Comparison of ENCODE assay signal across 15 cellular contexts in genomic region chr20:25321262-25321831, GRCh38.
A peak's percentile ranks its signal among the peaks of the same experiment; 100 is the strongest.
DNase-seq lines count a peak whose midpoint lies in the region; ATAC-seq and TF ChIP-seq lines count a peak whose summit lies in the region.
"Had no signal": no experiment of that assay in that cellular context is flagged by ENCODE, and none has a peak within 500 bp of the region (broad histone marks: within the 10 kb centered on the region; RNA-seq: fewer than 3 reads in every experiment).

No MANE protein-coding gene starts in this region.

- no peak overlapping the region for H2BK120ac ChIP-seq in neuronal stem cell (ENCODE audit: low read depth, low read length)

- H2BK12ac ChIP-seq in neuronal stem cell (ENCODE audit: low read length) = no peak overlapping the region

- no peak overlapping the region for H2AK5ac ChIP-seq in neuronal stem cell (ENCODE audit: low read depth, low read length)

- H4K20me1 ChIP-seq in SK-N-SH (ENCODE audit: insufficient read depth) (no peaks in the 10 kb centered on the region), MM.1S (ENCODE audit: insufficient read depth, low read length) (no peaks in the 10 kb centered on the region)

- TF ChIP-seq EP300 in SK-N-SH (IDR thresholded peaks at IDR 0.05; ENCODE audit: borderline replicate concordance in 1 of 2, low read depth in 1 of 2, low read length in 1 of 2) = no peak

- peaks cover 6% of the 10 kb centered on the region for H3K79me1 ChIP-seq in neuronal stem cell (ENCODE audit: low read depth, low read length)

- peaks cover 0 to 26% of the 10 kb centered on the region in 2 experiments; a peak in 2 of 4 replicates for H3K4me1 ChIP-seq in SK-N-SH (ENCODE audit: control insufficient read depth in 1 of 2, insufficient read depth in 2 of 2, low read depth in 1 of 2, low read length in 1 of 2)
- peaks cover 49% of the 10 kb centered on the region for H3K4me1 ChIP-seq in MM.1S (ENCODE audit: low read length)
- H3K4me1 ChIP-seq in colonic mucosa = peaks cover 4% of the 10 kb centered on the region
- H3K4me1 ChIP-seq in neuronal stem cell (ENCODE audit: control insufficient read depth in 2 of 2, insufficient read depth in 1 of 2, low read depth in 1 of 2, low read length in 2 of 2) = peaks cover 0 to 3% of the 10 kb centered on the region in 2 donors
- H3K4me1 ChIP-seq: Caco-2 had no signal

- intact Hi-C loops in colonic mucosa (cut with DNase I) = no loop called here

- H4K8ac ChIP-seq in neuronal stem cell (ENCODE audit: low read depth, low read length) = peak overlapping the region; percentile 99

- peak overlapping the region; percentile 23 for H3K14ac ChIP-seq in neuronal stem cell (ENCODE audit: low read length)

- DNase-seq in SK-N-SH (no peak), MM.1S (no peak), colonic mucosa (peak; percentile 13), neuronal stem cell (ENCODE audit: low spot score) (no peak), A172 (ENCODE audit: low spot score) (no peak), GF-D8 (lab: John Stamatoyannopoulos, UW) (no peak)
- DNase-seq: activated CD4-positive, alpha-beta T cell treated with anti-CD3 and anti-CD28 coated beads for 4 hours; activated naive CD4-positive, alpha-beta T cell treated with anti-CD3 and anti-CD28 coated beads for 36 hours; Caco-2; cerebellar nuclear complex; thyroid gland had no signal

- no peaks in the 10 kb centered on the region; the same call in 1 of the 2 replicates for H3K79me2 ChIP-seq in SK-N-SH (ENCODE audit: insufficient read depth)
- H3K79me2 ChIP-seq in MM.1S (ENCODE audit: low read length) = peaks cover 83% of the 10 kb centered on the region

- peaks cover 5 to 10% of the 10 kb centered on the region in 2 experiments for H3K36me3 ChIP-seq in SK-N-SH (replicated peaks in 1 of 2; ENCODE audit: control insufficient read depth in 1 of 2, insufficient read depth in 2 of 2, low read length in 1 of 2)
- no peaks in the 10 kb centered on the region; the same call in 1 of the 2 replicates for H3K36me3 ChIP-seq in MM.1S (replicated peaks; ENCODE audit: insufficient read depth, low read length)
- H3K36me3 ChIP-seq in colonic mucosa = no peaks in the 10 kb centered on the region
- peaks cover 14 to 39% of the 10 kb centered on the region in 2 donors for H3K36me3 ChIP-seq in neuronal stem cell (replicated peaks in 1 of 2; ENCODE audit: control insufficient read depth in 2 of 2, insufficient read depth in 2 of 2, low read length in 2 of 2)
- H3K36me3 ChIP-seq: ovary had no signal

- H3F3A ChIP-seq in SK-N-SH (replicated peaks; ENCODE audit: insufficient read depth) (no peaks in the 10 kb centered on the region), MM.1S (ENCODE audit: insufficient read depth, low read length) (peaks cover 26% of the 10 kb centered on the region)

- H2BK5ac ChIP-seq in neuronal stem cell (ENCODE audit: low read length) = no peak overlapping the region

- H3K9ac ChIP-seq in SK-N-SH = no peak overlapping the region
- no peak overlapping the region for H3K9ac ChIP-seq in MM.1S (ENCODE audit: low read length)
- no peak overlapping the region for H3K9ac ChIP-seq in colonic mucosa (ENCODE audit: low read depth in 2 of 2, low read length in 2 of 2)
- H3K9ac ChIP-seq in neuronal stem cell (ENCODE audit: low read depth, low read length, poor library complexity) = peak overlapping the region; percentile 15

- no peaks in the 10 kb centered on the region for H3K27me3 ChIP-seq in SK-N-SH (ENCODE audit: insufficient read depth)
- no peaks in the 10 kb centered on the region for H3K27me3 ChIP-seq in MM.1S (replicated peaks; ENCODE audit: insufficient read depth, low read length)
- H3K27me3 ChIP-seq in colonic mucosa = no peaks in the 10 kb centered on the region
- peaks cover 0 to 2% (median 0%) of the 10 kb centered on the region in 3 experiments for H3K27me3 ChIP-seq in neuronal stem cell (ENCODE audit: control insufficient read depth in 3 of 3, insufficient read depth in 3 of 3, low read depth in 1 of 3, low read length in 3 of 3)
- H3K27me3 ChIP-seq: ovary, thyroid gland had no signal

- H2BK15ac ChIP-seq in neuronal stem cell (ENCODE audit: low read length) = no peak overlapping the region

- H2AFZ ChIP-seq in SK-N-SH (ENCODE audit: low read depth) = no peak overlapping the region
- H2AFZ ChIP-seq in MM.1S (ENCODE audit: low read length) = no peak overlapping the region
- no peak overlapping the region for H2AFZ ChIP-seq in neuronal stem cell (ENCODE audit: low read length)

- no peak overlapping the region for H4K91ac ChIP-seq in neuronal stem cell (ENCODE audit: low read depth, low read length, poor library complexity)

- POLR2A ChIA-PET in SK-N-SH (lab: Yijun Ruan, JAX) = interaction anchor here (0.7 kb wide), 1 partner anchor 76 kb away, joined by 3 read pairs; no protein-coding TSS in a partner anchor

- no peak overlapping the region; a peak in 2 of 4 replicates for H3K27ac ChIP-seq in SK-N-SH (ENCODE audit: low read depth in 2 of 2, low read length in 1 of 2)
- H3K27ac ChIP-seq in MM.1S (ENCODE audit: low read length) = peak overlapping the region; percentile 98; the same call in 1 of the 2 replicates
- H3K27ac ChIP-seq in colonic mucosa = peak overlapping the region; percentile 13
- no peak overlapping the region for H3K27ac ChIP-seq in neuronal stem cell (replicated peaks; ENCODE audit: low read length)
- H3K27ac ChIP-seq: 22Rv1, ovary, thyroid gland had no signal

- H3K23ac ChIP-seq in neuronal stem cell (ENCODE audit: low read depth, low read length, poor library complexity) = peak overlapping the region; percentile 74

- peak overlapping the region; percentile 28 for H3K4ac ChIP-seq in neuronal stem cell (ENCODE audit: low read length)

- no peak overlapping the region for H3K4me3 ChIP-seq in SK-N-SH (ENCODE audit: low read depth in 2 of 2, low read length in 1 of 2)
- no peak overlapping the region for H3K4me3 ChIP-seq in MM.1S (ENCODE audit: low read length)
- no peak overlapping the region for H3K4me3 ChIP-seq in colonic mucosa
- no peak overlapping the region for H3K4me3 ChIP-seq in neuronal stem cell (ENCODE audit: low read length in 2 of 2)
- H3K4me3 ChIP-seq: ovary, thyroid gland had no signal

- ATAC-seq in SK-N-SH treated with all-trans-retinoic acid at 6 μM for 48 hours (no peak), HG03159 (IDR thresholded peaks at IDR 0.05; ENCODE audit: unreplicated experiment) (no peak)

- TF ChIP-seq RAD21 in SK-N-SH (IDR thresholded peaks at IDR 0.05; ENCODE audit: low read length) = no peak

- no peaks in the 10 kb centered on the region for H3K9me2 ChIP-seq in SK-N-SH
- H3K9me2 ChIP-seq in MM.1S (replicated peaks; ENCODE audit: insufficient read depth, low read length) = no peaks in the 10 kb centered on the region

- H3K4me2 ChIP-seq in SK-N-SH (no peak overlapping the region), MM.1S (ENCODE audit: low read depth, low read length) (no peak overlapping the region), neuronal stem cell (ENCODE audit: insufficient read depth, low read length, poor library complexity, severe bottlenecking) (no peak overlapping the region)

- H3K18ac ChIP-seq in neuronal stem cell (ENCODE audit: low read length) = peak overlapping the region; percentile 77

- CTCF ChIA-PET in SK-N-SH (lab: Yijun Ruan, JAX) = interaction anchor here (1.4 to 2.3 kb wide), 2 partner anchors 23 to 26 kb away, joined by 4 to 7 read pairs; no protein-coding TSS in a partner anchor

- H3K9me3 ChIP-seq in SK-N-SH (no peaks in the 10 kb centered on the region), MM.1S (replicated peaks; ENCODE audit: insufficient read depth, low read length) (no peaks in the 10 kb centered on the region), colonic mucosa (no peaks in the 10 kb centered on the region), neuronal stem cell (replicated peaks in 1 of 2; ENCODE audit: control insufficient read depth in 2 of 2, insufficient read depth in 1 of 2, low read depth in 1 of 2, low read length in 2 of 2) (no peaks in the 10 kb centered on the region)
- H3K9me3 ChIP-seq: Caco-2, ovary, thyroid gland had no signal

- no peak for TF ChIP-seq CTCF in SK-N-SH (IDR thresholded peaks at IDR 0.05)
- no peak for TF ChIP-seq CTCF in MM.1S (IDR thresholded peaks at IDR 0.05; ENCODE audit: low read length)
- no peak for TF ChIP-seq CTCF in colonic mucosa (IDR thresholded peaks at IDR 0.05)

- 86% methylated on average over 4 of the region's 5 CpGs for WGBS in SK-N-SH (ENCODE audit: low lambda C conversion rate)
- WGBS in neuronal stem cell (ENCODE audit: extremely low coverage in 2 of 2, insufficient read length in 2 of 2, insufficient replicate concordance in 1 of 2), 2 donors = no CpG with 5 or more reads among the region's 5 CpGs

TF ChIP-seq in SK-N-SH treated with all-trans-retinoic acid at 6 μM for 48 hours, 23 proteins besides CTCF, POLR2A, EP300 and RAD21 (continues in another document):
- no peak for TF ChIP-seq PATZ1 (CRISPR knock-in tag; IDR thresholded peaks at IDR 0.05; ENCODE audit: borderline replicate concordance)

TF ChIP-seq in SK-N-SH, 30 proteins besides CTCF, POLR2A, EP300 and RAD21:
- TF ChIP-seq RFX5 (IDR thresholded peaks at IDR 0.05; ENCODE audit: low read length) = no peak
- TF ChIP-seq MXI1 (IDR thresholded peaks at IDR 0.05; ENCODE audit: low read depth, low read length) = no peak
- TF ChIP-seq MEF2A (IDR thresholded peaks at IDR 0.05; ENCODE audit: borderline replicate concordance, low read depth) = no peak
- TF ChIP-seq RXRA (IDR thresholded peaks at IDR 0.05; ENCODE audit: borderline replicate concordance, low read depth) = no peak
- no peak for TF ChIP-seq TCF12 (IDR thresholded peaks at IDR 0.05)
- TF ChIP-seq YY1 (IDR thresholded peaks at IDR 0.05; ENCODE audit: low read depth) = no peak
- no peak for TF ChIP-seq PBX3 (IDR thresholded peaks at IDR 0.05)
TF ChIP-seq in SK-N-SH: peak in this region for 0.

Comparison
In these comparisons a context has a peak if more than half of its experiments do, and no peak if none do; other contexts are left out.
1. H3K27ac ChIP-seq: peak in MM.1S (single experiment) and colonic mucosa (single experiment); none in SK-N-SH (0 of 2) and neuronal stem cell (single experiment).